8 cellular contexts compared by ENCODE assay signal in genomic region chr1:214328770-214329455, GRCh38. TPM values are rescaled to one million over a fixed set of nuclear protein-coding genes. Genes with fewer than 3 reads are reported as not detected.
A peak's percentile ranks its signal among the peaks of the same experiment; 100 is the strongest.
DNase-seq lines count a peak whose midpoint lies in the region; ATAC-seq and TF ChIP-seq lines count a peak whose summit lies in the region.

No MANE protein-coding gene starts in this region.

- peak; percentile 82 for ATAC-seq in HG02840 (IDR thresholded peaks at IDR 0.05; ENCODE audit: low FRiP score, unreplicated experiment)
- ATAC-seq in T-helper 17 cell, result peak; percentile 98
- ATAC-seq in right cardiac atrium, result peak; percentile 83 to 88
- peak; percentile 93 to 95 for ATAC-seq in gastrocnemius medialis

- H3K4me1 ChIP-seq in right cardiac atrium (ENCODE audit: control insufficient read depth, insufficient read depth, low read length) (peaks cover 2% of the 10 kb centered on the region), gastrocnemius medialis (peaks cover 6 to 15% of the 10 kb centered on the region in 2 donors)

- intact Hi-C loops in right cardiac atrium (cut with DNase I) (loop anchor here (2.0 to 10.0 kb wide), 5 partner anchors 67 to 118 kb away; no protein-coding TSS in a partner anchor), gastrocnemius medialis (cut with DNase I; ENCODE audit: low total_unique reads) (loop anchor here (1.0 kb wide), 2 partner anchors 68 to 115 kb away; no protein-coding TSS in a partner anchor)

- H3K27me3 ChIP-seq in right cardiac atrium (ENCODE audit: control insufficient read depth, insufficient read depth), result no peaks in the 10 kb centered on the region
- H3K27me3 ChIP-seq in gastrocnemius medialis, result no peaks in the 10 kb centered on the region

- H3K9me3 ChIP-seq in T-helper 17 cell (ENCODE audit: control insufficient read depth, low read length, poor library complexity, severe bottlenecking) (no peaks in the 10 kb centered on the region), right cardiac atrium (ENCODE audit: control insufficient read depth, low read length) (no peaks in the 10 kb centered on the region), gastrocnemius medialis (no peaks in the 10 kb centered on the region)

- H3K4me3 Mint-ChIP-seq in T-helper 17 cell, result no peak overlapping the region

- in situ Hi-C loops in gastrocnemius medialis (cut with MboI; ENCODE audit: low sequenced_read_pairs in 4 of 4), result loop anchor here (5.0 kb wide), 3 partner anchors 62 to 117 kb away; no protein-coding TSS in a partner anchor

- DNase-seq in NCI-H2081 (lab: John Stamatoyannopoulos, UW) (peak; percentile 86 to 89), NCI-H2081 treated with DMSO at 0.1 percent for 48 hours (lab: John Stamatoyannopoulos, UW) (no peak), NCI-H1417 (lab: John Stamatoyannopoulos, UW) (peak; percentile 68 to 88 (median 81)), T-helper 17 cell (peak; percentile 41 to 70 (median 50)), amygdala (lab: John Stamatoyannopoulos, UW) (peak in 55 of 56 donors; percentile 5 to 87 (median 52)), right cardiac atrium (peak; percentile 71 to 91 (median 87)), gastrocnemius medialis (peak; percentile 73 to 82)

- H3K27ac ChIP-seq in right cardiac atrium (ENCODE audit: low read length) (no peak overlapping the region), gastrocnemius medialis (no peak overlapping the region)

- H3K4me1 Mint-ChIP-seq in T-helper 17 cell, result peaks cover 5% of the 10 kb centered on the region

- no peaks in the 10 kb centered on the region for H3K27me3 Mint-ChIP-seq in T-helper 17 cell

- no peak overlapping the region for H3K27ac Mint-ChIP-seq in T-helper 17 cell

- TF ChIP-seq POLR2A in gastrocnemius medialis (IDR thresholded peaks at IDR 0.05), result no peak

- H3K4me3 ChIP-seq in right cardiac atrium (ENCODE audit: low read length), result no peak overlapping the region
- H3K4me3 ChIP-seq in gastrocnemius medialis, result no peak overlapping the region

- H3K36me3 ChIP-seq in gastrocnemius medialis, result peaks cover 0 to 12% of the 10 kb centered on the region in 2 donors

- H3K36me3 Mint-ChIP-seq in T-helper 17 cell (ENCODE audit: low read depth), result peaks cover 4% of the 10 kb centered on the region

- peak; percentile 92 to 98 (median 96) for TF ChIP-seq CTCF in gastrocnemius medialis (IDR thresholded peaks at IDR 0.05 in 4 of 5, conservative IDR thresholded peaks at IDR 0.05 in 1 of 5)

- WGBS in right cardiac atrium, result 60% methylated on average over 11 of the region's 11 CpGs

RNA-seq across cellular contexts. Expression of gene SMYD2, which starts 48.0 kb away (rescaled TPM):
- 10 to 100 TPM; 27.1 to 33.2 TPM for total RNA-seq in T-helper 17 cell
- total RNA-seq in right cardiac atrium, result 10 to 100 TPM in 3 of 4 donors, 1 to 10 TPM in 1; 8.8 to 26.5 (median 17.6) TPM
- 34.6 TPM for polyA plus RNA-seq in right cardiac atrium
- total RNA-seq in gastrocnemius medialis, result 100 to 1,000 TPM in 1 of 4 donors, 10 to 100 TPM in 3; 57.2 to 112 (median 80.4) TPM
